Comparison of ENCODE assay signal across 25 cellular contexts in the genomic region with DNA sequence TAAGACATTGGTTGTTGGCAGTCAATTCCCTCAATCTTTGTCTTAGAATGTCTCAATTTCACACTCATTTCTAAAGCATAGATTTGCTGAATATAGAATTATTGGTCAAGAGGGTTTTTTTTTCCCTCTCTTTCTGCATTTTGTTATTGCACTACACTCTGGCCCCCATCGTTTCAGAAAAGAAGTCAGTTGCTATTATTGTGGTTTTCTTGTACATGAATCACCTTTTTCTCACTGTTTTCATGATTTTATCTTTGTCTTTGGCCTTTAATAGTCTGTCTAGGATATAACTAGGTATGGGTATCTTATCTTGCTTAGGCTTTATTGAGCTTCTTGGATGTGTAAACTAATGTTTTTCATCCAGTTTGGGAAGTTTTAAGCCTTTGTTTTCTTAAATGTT.
"Had no signal": no experiment of that assay in that cellular context is flagged by ENCODE, and none has a peak within 500 bp of the region (broad histone marks: within the 10 kb centered on the region; RNA-seq: fewer than 3 reads in every experiment).

No MANE protein-coding gene starts in this region.

- H3K4me3 ChIP-seq: esophagus squamous epithelium, lower lobe of right lung, ovary, psoas muscle, sigmoid colon, spleen, testis, tibial nerve, upper lobe of left lung had no signal

- ATAC-seq: effector memory CD8-positive, alpha-beta T cell; left ventricle myocardium superior; lower lobe of right lung; natural killer cell; psoas muscle; right cardiac atrium; stimulated activated memory B cell treated with anti-CD40 and anti-IgM and Interleukin-4, amounts not matched to agents 10 μg/mL and 1 μg/mL and 100 μg/mL, for 72 hours; stimulated activated naive CD8-positive, alpha-beta T cell treated with anti-CD3 and anti-CD28 coated beads, Interleukin-15, Interleukin-2, amounts not matched to agents 100 U/mL and 50 U/mL, for 24 hours had no signal

- H3K4me1 ChIP-seq: esophagus squamous epithelium, lower lobe of right lung, psoas muscle, sigmoid colon, spleen, testis, tibial nerve, upper lobe of left lung had no signal

- DNase-seq: cortex of kidney; effector memory CD8-positive, alpha-beta T cell; erythroblast; esophagus squamous epithelium; hypothalamus; immature natural killer cell; islet precursor cell; kidney glomerular epithelial cell; left ventricle myocardium superior; lower lobe of right lung; natural killer cell; occipital lobe; ovary; posterior cingulate gyrus; psoas muscle; right cardiac atrium; sigmoid colon; spleen; stimulated activated CD4-positive, alpha-beta T cell treated with anti-CD3 and anti-CD28 coated beads, Interleukin-4, amount 100 ng/mL, for 4 hours; stimulated activated naive CD8-positive, alpha-beta T cell treated with anti-CD3 and anti-CD28 coated beads, Interleukin-15, Interleukin-2, amounts not matched to agents 100 U/mL and 50 U/mL, for 24 hours; substantia nigra; testis; upper lobe of left lung had no signal

- H3K27me3 ChIP-seq: esophagus squamous epithelium, ovary, sigmoid colon, spleen, testis, tibial nerve, upper lobe of left lung had no signal

- H3K27ac ChIP-seq: esophagus squamous epithelium, lower lobe of right lung, ovary, psoas muscle, sigmoid colon, spleen, testis, tibial nerve, upper lobe of left lung had no signal

- H3K36me3 ChIP-seq: esophagus squamous epithelium, lower lobe of right lung, ovary, sigmoid colon, spleen, tibial nerve, upper lobe of left lung had no signal

- H3K9me3 ChIP-seq: lower lobe of right lung, ovary, psoas muscle, sigmoid colon, testis, upper lobe of left lung had no signal
